ENCODE assay signal across 24 cellular contexts in the genomic region with DNA sequence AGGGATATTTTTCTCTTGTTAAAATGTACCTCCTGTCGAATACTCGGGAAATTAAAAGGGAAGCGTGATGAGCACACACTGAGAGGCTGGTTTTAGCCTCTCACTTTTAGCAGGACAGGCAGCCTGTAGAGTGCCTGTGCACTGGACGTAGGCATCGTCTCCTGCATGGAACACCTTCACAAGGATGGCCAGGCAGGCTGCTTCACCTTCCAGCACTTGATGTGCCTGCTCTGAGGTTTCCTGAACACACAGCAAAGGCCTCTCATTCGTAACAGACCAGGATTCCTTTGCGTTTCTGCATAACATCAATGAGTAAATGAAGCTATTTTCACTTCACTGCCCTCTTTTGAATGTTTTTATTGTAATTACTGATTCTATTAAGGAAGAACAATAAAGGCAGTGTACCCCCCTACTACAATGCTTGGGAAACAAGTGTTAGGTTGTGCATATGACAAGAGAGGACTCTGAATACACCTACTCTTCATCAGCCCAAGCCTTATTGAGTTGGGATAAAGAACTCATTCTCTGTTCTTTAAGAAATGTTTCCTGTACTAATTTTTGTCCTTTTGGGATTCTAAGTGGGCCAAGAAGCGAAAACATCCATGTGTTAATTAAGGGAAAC.
"Had no signal": no experiment of that assay in that cellular context is flagged by ENCODE, and none has a peak within 500 bp of the region (broad histone marks: within the 10 kb centered on the region; RNA-seq: fewer than 3 reads in every experiment).

No MANE protein-coding gene starts in this region.

- ATAC-seq: heart left ventricle, left lobe of liver, natural killer cell, pancreas, psoas muscle, sciatic nerve had no signal

- DNase-seq: cerebellar nuclear complex; erythroblast; foreskin melanocyte; heart left ventricle; hippocampal formation; islet precursor cell; mammary epithelial cell; natural killer cell; occipital lobe; pancreas; psoas muscle; retina; stimulated activated CD4-positive, alpha-beta T cell treated with anti-CD3 and anti-CD28 coated beads, Interleukin-12 subunit alpha, Interleukin-12 subunit beta, amount 100 ng/mL, for 4 hours; stimulated activated naive CD4-positive, alpha-beta T cell; stomach; substantia nigra; transverse colon had no signal

- H3K4me3 ChIP-seq: heart left ventricle, pancreas, psoas muscle, skin epidermis, stomach, thoracic aorta, transverse colon had no signal

- H3K9me3 ChIP-seq: heart left ventricle, pancreas, psoas muscle, thoracic aorta, transverse colon had no signal

- H3K36me3 Mint-ChIP-seq: mesothelial cell of epicardium, natural killer cell had no signal

- H3K9me3 Mint-ChIP-seq: dendritic cell treated with granulocyte-macrophage colony-stimulating factor and Interleukin-4, amounts not matched to agents 40 ng/mL and 50 ng/mL, for 4 days had no signal

- H3K36me3 ChIP-seq: heart left ventricle, pancreas, stomach, thoracic aorta, transverse colon had no signal

- H3K4me1 Mint-ChIP-seq: natural killer cell had no signal

- H3K27ac Mint-ChIP-seq: dendritic cell treated with granulocyte-macrophage colony-stimulating factor and Interleukin-4, amounts not matched to agents 40 ng/mL and 50 ng/mL, for 4 days; natural killer cell had no signal

- H3K27ac ChIP-seq: heart left ventricle, pancreas, psoas muscle, skin epidermis, stomach, thoracic aorta, transverse colon had no signal

- H3K4me3 Mint-ChIP-seq: dendritic cell treated with granulocyte-macrophage colony-stimulating factor and Interleukin-4, amounts not matched to agents 40 ng/mL and 50 ng/mL, for 4 days; mesothelial cell of epicardium; natural killer cell; neural crest cell had no signal

- H3K27me3 Mint-ChIP-seq: dendritic cell treated with granulocyte-macrophage colony-stimulating factor and Interleukin-4, amounts not matched to agents 40 ng/mL and 50 ng/mL, for 4 days had no signal

- H3K4me1 ChIP-seq: heart left ventricle, pancreas, psoas muscle, stomach, transverse colon had no signal

- H3K27me3 ChIP-seq: heart left ventricle, pancreas, stomach, transverse colon had no signal
